In the genomic region with DNA sequence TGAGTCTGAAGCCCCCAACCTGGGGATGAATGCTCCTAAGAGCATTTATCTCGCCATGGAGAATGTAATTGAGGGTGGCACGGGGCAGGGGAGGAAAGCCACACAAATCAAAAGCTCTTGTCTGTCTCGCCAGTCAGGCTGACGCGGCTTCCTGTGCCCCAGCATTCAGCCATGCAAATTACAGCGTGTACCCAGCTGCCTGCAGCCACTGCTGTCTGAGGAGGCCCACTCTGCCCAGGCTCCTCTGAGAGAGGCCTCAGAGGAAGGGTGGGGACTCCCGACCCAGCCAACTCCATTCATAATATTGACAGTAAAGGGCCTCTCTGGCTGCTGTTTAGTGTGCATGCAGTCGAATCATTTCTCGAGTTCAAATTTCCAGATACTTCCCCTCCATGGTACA, we compare ENCODE assay signal across 8 cellular contexts. TPM values are rescaled to one million over a fixed set of nuclear protein-coding genes. Genes with fewer than 3 reads are reported as not detected.
DNase-seq lines count a peak whose midpoint lies in the region; ATAC-seq, FAIRE-seq and TF ChIP-seq lines count a peak whose summit lies in the region.

No MANE protein-coding gene starts in this region.

- peak; percentile 93 for DNase-seq in DMS153 (lab: John Stamatoyannopoulos, UW)
- peak; percentile 43 for DNase-seq in KG1 (lab: John Stamatoyannopoulos, UW)
- DNase-seq in T-helper 1 cell, result peak; percentile 56 to 89 (median 76)
- DNase-seq in amygdala (lab: John Stamatoyannopoulos, UW), result peak in 41 of 56 donors; percentile 3 to 81 (median 53)
- peak; percentile 76 for DNase-seq in stimulated activated CD4-positive, alpha-beta T cell treated with anti-CD3 and anti-CD28 coated beads, Interleukin-4, amount 100 ng/mL, for 24 hours
- no peak for DNase-seq in lower leg skin (ENCODE audit: low spot score in 2 of 2)

- intact Hi-C loops in lower leg skin (cut with DNase I; ENCODE audit: low total_unique reads), result no loop called here

- 5% methylated on average over 9 of the region's 9 CpGs for WGBS in lower leg skin, 2 donors

- H3K4me3 ChIP-seq in lower leg skin (ENCODE audit: low read depth, poor library complexity, severe bottlenecking), result no peak overlapping the region

- FAIRE-seq in islet of Langerhans (lab: Jason Lieb, UNC), result peak; percentile 33

- no peak for TF ChIP-seq CTCF in lower leg skin (IDR thresholded peaks at IDR 0.05)

- ATAC-seq in GM21447 (IDR thresholded peaks at IDR 0.05; ENCODE audit: unreplicated experiment), result peak; percentile 70

- TF ChIP-seq POLR2A in lower leg skin (IDR thresholded peaks at IDR 0.05), result no peak

RNA-seq across cellular contexts. Expression of gene SMAD7, which starts 22.0 kb away (rescaled TPM):
- 10 to 100 TPM; 19.6 to 23.9 (median 20.7) TPM for total RNA-seq in lower leg skin

Comparison
In these comparisons a context has a peak if more than half of its experiments do, and no peak if none do; other contexts are left out.
1. DNase-seq: peak in DMS153 (single experiment), KG1 (single experiment), T-helper 1 cell (5 of 5), amygdala (41 of 56) and stimulated activated CD4-positive, alpha-beta T cell treated with anti-CD3 and anti-CD28 coated beads, Interleukin-4, amount 100 ng/mL, for 24 hours (single experiment); none in lower leg skin (0 of 2).